ENCODE assay signal across 9 cellular contexts in the genomic region with DNA sequence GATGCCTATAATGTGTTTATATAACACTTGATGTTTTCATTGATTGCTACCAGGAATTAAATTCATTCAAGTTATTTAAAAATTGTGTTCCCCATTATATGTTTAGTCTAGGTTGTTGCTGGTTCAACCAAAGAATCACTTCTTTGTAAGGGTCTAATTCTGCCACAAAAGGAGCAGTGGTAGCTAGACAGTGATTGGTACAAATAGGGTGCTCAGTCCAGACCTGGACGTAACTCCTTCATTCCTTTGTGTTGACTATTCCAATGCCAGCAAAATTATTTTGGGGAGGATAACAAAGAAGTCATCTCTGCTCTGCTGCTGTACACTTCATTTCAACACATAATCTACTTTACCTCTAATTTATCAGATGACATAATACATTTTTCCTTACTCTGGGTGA. TPM values are rescaled to one million over a fixed set of nuclear protein-coding genes. Genes with fewer than 3 reads are reported as not detected.
DNase-seq lines count a peak whose midpoint lies in the region; ATAC-seq and TF ChIP-seq lines count a peak whose summit lies in the region.
"Had no signal": no experiment of that assay in that cellular context is flagged by ENCODE, and none has a peak within 500 bp of the region (broad histone marks: within the 10 kb centered on the region; RNA-seq: fewer than 3 reads in every experiment).

No MANE protein-coding gene starts in this region.

- H3K4me1 Mint-ChIP-seq in activated T-cell treated with anti-CD3 and anti-CD28 coated beads, Interleukin-2, amount 50 U/mL, for 4 hours (ENCODE audit: low read depth), result peaks cover 46% of the 10 kb centered on the region
- peaks cover 38% of the 10 kb centered on the region for H3K4me1 Mint-ChIP-seq in activated naive CD8-positive, alpha-beta T cell treated with anti-CD3 and anti-CD28 coated beads for 36 hours

- peak overlapping the region; percentile 98 for H3K4me3 Mint-ChIP-seq in activated T-cell treated with anti-CD3 and anti-CD28 coated beads, Interleukin-2, amount 50 U/mL, for 4 hours
- peak overlapping the region; percentile 99 for H3K4me3 Mint-ChIP-seq in activated naive CD8-positive, alpha-beta T cell treated with anti-CD3 and anti-CD28 coated beads for 36 hours

- H3K9me3 ChIP-seq in tibial nerve, result no peaks in the 10 kb centered on the region

- peak overlapping the region; percentile 67 to 100 (median 81) for H3K4me3 ChIP-seq in tibial nerve

- H3K27ac Mint-ChIP-seq in activated naive CD8-positive, alpha-beta T cell treated with anti-CD3 and anti-CD28 coated beads for 36 hours, result no peak overlapping the region

- no peaks in the 10 kb centered on the region for H3K9me3 Mint-ChIP-seq in activated T-cell treated with anti-CD3 and anti-CD28 coated beads, Interleukin-2, amount 50 U/mL, for 4 hours
- H3K9me3 Mint-ChIP-seq in activated naive CD8-positive, alpha-beta T cell treated with anti-CD3 and anti-CD28 coated beads for 36 hours, result no peaks in the 10 kb centered on the region

- no peak for TF ChIP-seq EP300 in tibial nerve (IDR thresholded peaks at IDR 0.05)

- peak overlapping the region in 1 of 4 donors; percentile 88 for H3K27ac ChIP-seq in tibial nerve

- no peaks in the 10 kb centered on the region for H3K36me3 ChIP-seq in tibial nerve

- H3K27me3 ChIP-seq in tibial nerve, result no peaks in the 10 kb centered on the region

- WGBS in tibial nerve, 2 donors, result 11 to 17% methylated on average over 1 of the region's 1 CpG

- TF ChIP-seq POLR2A in tibial nerve (IDR thresholded peaks at IDR 0.05), result no peak

- no peak for DNase-seq in activated T-cell treated with anti-CD3 and anti-CD28 coated beads, Interleukin-2, amount 50 U/mL, for 4 hours
- no peak for DNase-seq in activated T-cell treated with anti-CD3 and anti-CD28 coated beads, Interleukin-2, amount 50 U/mL, for 48 hours
- no peak for DNase-seq in activated naive CD8-positive, alpha-beta T cell treated with anti-CD3 and anti-CD28 coated beads for 36 hours
- DNase-seq in kidney glomerular epithelial cell (lab: John Stamatoyannopoulos, UW), result peak; percentile 18
- DNase-seq in tibial nerve (ENCODE audit: low spot score in 2 of 2), result no peak
- DNase-seq in stimulated activated CD4-positive, alpha-beta T cell treated with anti-CD3 and anti-CD28 coated beads, Interleukin-15, amount 100 ng/mL, for 24 hours, result no peak

- TF ChIP-seq CTCF in tibial nerve (IDR thresholded peaks at IDR 0.05), result no peak

- H3K4me1 ChIP-seq in tibial nerve, result peaks cover 0 to 51% (median 18%) of the 10 kb centered on the region in 4 donors

- peaks cover 11% of the 10 kb centered on the region for H3K27me3 Mint-ChIP-seq in activated T-cell treated with anti-CD3 and anti-CD28 coated beads, Interleukin-2, amount 50 U/mL, for 4 hours (ENCODE audit: low read depth)
- peaks cover 8% of the 10 kb centered on the region for H3K27me3 Mint-ChIP-seq in activated naive CD8-positive, alpha-beta T cell treated with anti-CD3 and anti-CD28 coated beads for 36 hours

- no peak for ATAC-seq in activated T-cell treated with anti-CD3 and anti-CD28 coated beads, Interleukin-2, amount 50 U/mL, for 4 hours
- ATAC-seq in HG03521 (IDR thresholded peaks at IDR 0.05; ENCODE audit: unreplicated experiment) (no peak), GM21528 (IDR thresholded peaks at IDR 0.05; ENCODE audit: low FRiP score, unreplicated experiment) (no peak)

- peaks cover 6% of the 10 kb centered on the region for H3K36me3 Mint-ChIP-seq in activated T-cell treated with anti-CD3 and anti-CD28 coated beads, Interleukin-2, amount 50 U/mL, for 4 hours (ENCODE audit: insufficient read depth)
- H3K36me3 Mint-ChIP-seq in activated naive CD8-positive, alpha-beta T cell treated with anti-CD3 and anti-CD28 coated beads for 36 hours, result peaks cover 9% of the 10 kb centered on the region

RNA-seq across cellular contexts. Expression of a gene that starts 1.2 kb away (rescaled TPM):
- 10 to 100 TPM; 32.4 to 40.0 (median 38.1) TPM for total RNA-seq in activated T-cell treated with anti-CD3 and anti-CD28 coated beads, Interleukin-2, amount 50 U/mL, for 4 hours
- 10 to 100 TPM; 30.5 to 34.5 TPM for total RNA-seq in activated naive CD8-positive, alpha-beta T cell treated with anti-CD3 and anti-CD28 coated beads for 36 hours
- total RNA-seq in tibial nerve, result 10 to 100 TPM; 27.3 to 35.2 (median 28.6) TPM

RNA-seq across cellular contexts. Expression of a gene that starts 48.1 kb away (rescaled TPM):
- not detected for total RNA-seq in activated T-cell treated with anti-CD3 and anti-CD28 coated beads, Interleukin-2, amount 50 U/mL, for 4 hours
- not detected for total RNA-seq in activated naive CD8-positive, alpha-beta T cell treated with anti-CD3 and anti-CD28 coated beads for 36 hours
- not detected for total RNA-seq in tibial nerve
- total RNA-seq: T-helper 1 cell treated with Interleukin-12 subunit alpha and Interleukin-12 subunit beta and Interleukin-4 antibody, amounts not matched to agents 30 ng/mL and 1 ng/mL, for 36 hours had no signal
